In the genomic region with DNA sequence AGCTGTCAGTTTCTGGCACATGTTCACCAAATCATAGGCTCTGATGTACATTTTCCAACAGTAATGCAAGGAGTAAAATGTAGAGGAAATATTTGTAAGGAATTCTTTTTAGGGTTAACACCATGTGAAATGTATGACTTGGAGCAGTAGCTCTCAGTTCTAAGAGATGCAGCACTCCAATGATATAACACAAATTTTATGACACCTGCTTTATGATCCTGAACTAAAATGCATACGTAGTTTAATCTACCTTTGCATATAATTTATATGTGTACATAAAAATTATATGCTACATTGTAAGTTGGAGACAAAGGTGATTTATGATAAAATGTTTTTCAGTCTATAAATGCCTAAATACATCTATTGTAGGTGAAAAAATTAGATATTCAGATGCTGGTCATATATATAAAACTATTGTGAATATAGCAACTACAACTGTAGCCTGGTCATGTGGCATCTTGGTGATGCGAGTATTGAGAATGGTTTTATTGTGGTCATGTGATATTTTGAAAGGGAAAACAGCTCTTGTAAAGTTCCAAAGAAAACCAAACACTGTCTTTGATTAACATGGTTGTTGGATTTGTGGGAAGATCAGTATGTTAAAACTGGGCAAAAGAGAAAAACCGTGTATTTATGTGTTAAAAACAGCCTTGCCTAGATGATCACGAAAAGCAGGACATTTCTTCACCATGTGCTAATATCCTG, we compare ENCODE assay signal across 22 cellular contexts.
"Had no signal": no experiment of that assay in that cellular context is flagged by ENCODE, and none has a peak within 500 bp of the region (broad histone marks: within the 10 kb centered on the region; RNA-seq: fewer than 3 reads in every experiment).

No MANE protein-coding gene starts in this region.

- H3K4me1 ChIP-seq: prostate gland, upper lobe of right lung had no signal

- DNase-seq: activated CD4-positive, alpha-beta T cell treated with anti-CD3 and anti-CD28 coated beads, Interleukin-2, amount 10 ng/mL, durations not matched to agents 7 days and 5 days; activated CD4-positive, CD25-positive, alpha-beta regulatory T cell; activated CD8-positive, alpha-beta T cell treated with anti-CD3 and anti-CD28 coated beads, Interleukin-2, amount 10 ng/mL, durations not matched to agents 7 days and 5 days; activated naive CD4-positive, alpha-beta T cell treated with anti-CD3 and anti-CD28 coated beads, Interleukin-2, amount 10 ng/mL, durations not matched to agents 7 days and 5 days; activated naive CD8-positive, alpha-beta T cell treated with anti-CD3 and anti-CD28 coated beads, Interleukin-2, amount 50 U/mL, for 24 hours; activated T-cell treated with anti-CD3 and anti-CD28 coated beads, Interleukin-2, amount 50 U/mL, for 24 hours; aorta; cerebellar nuclear complex; effector CD4-positive, alpha-beta T cell; lower lobe of right lung; occipital lobe; stimulated activated CD4-positive, alpha-beta T cell treated with anti-CD3 and anti-CD28 coated beads, Interleukin-12 subunit alpha, Interleukin-12 subunit beta, amount 100 ng/mL, for 4 hours; stimulated activated CD4-positive, alpha-beta T cell treated with anti-CD3 and anti-CD28 coated beads, Interleukin-1b, Interleukin-23, amount 100 ng/mL, for 48 hours; stimulated activated CD8-positive, alpha-beta memory T cell treated with anti-CD3 and anti-CD28 coated beads, Interleukin-4, amount 100 ng/mL, for 48 hours; stimulated activated naive CD4-positive, alpha-beta T cell; T-cell; upper lobe of right lung had no signal

- H3K36me3 ChIP-seq: prostate gland had no signal

- H3K27ac ChIP-seq: esophagus muscularis mucosa, hepatocyte, lower lobe of right lung, prostate gland, right atrium auricular region, upper lobe of right lung had no signal

- FAIRE-seq: islet of Langerhans had no signal

- H3K4me2 ChIP-seq: hepatocyte had no signal

- H3K27me3 ChIP-seq: esophagus muscularis mucosa, hepatocyte, right atrium auricular region, upper lobe of right lung had no signal

- H3K4me3 ChIP-seq: esophagus muscularis mucosa, hepatocyte, lower lobe of right lung, prostate gland, right atrium auricular region, upper lobe of right lung had no signal

- H3K9me3 ChIP-seq: esophagus muscularis mucosa, lower lobe of right lung, prostate gland, right atrium auricular region, upper lobe of right lung had no signal

- ATAC-seq: activated CD8-positive, alpha-beta T cell treated with anti-CD3 and anti-CD28 coated beads, Interleukin-2, amount 10 ng/mL, durations not matched to agents 7 days and 5 days; activated naive CD8-positive, alpha-beta T cell treated with anti-CD3 and anti-CD28 coated beads, Interleukin-2, amount 50 U/mL, for 24 hours; lower lobe of right lung; T-cell; upper lobe of right lung had no signal

- H2AFZ ChIP-seq: hepatocyte had no signal
